24 cellular contexts compared by ENCODE assay signal in genomic region chrX:26522501-26522900, GRCh38.
DNase-seq lines count a peak whose midpoint lies in the region; ATAC-seq and TF ChIP-seq lines count a peak whose summit lies in the region.
"Had no signal": no experiment of that assay in that cellular context is flagged by ENCODE, and none has a peak within 500 bp of the region (broad histone marks: within the 10 kb centered on the region; RNA-seq: fewer than 3 reads in every experiment).

No MANE protein-coding gene starts in this region.

- H3K36me3 Mint-ChIP-seq in Caco-2 (ENCODE audit: insufficient read depth, unreplicated experiment) (peaks cover 6% of the 10 kb centered on the region), endodermal cell (ENCODE audit: low read depth) (peaks cover 11% of the 10 kb centered on the region)
- H3K36me3 Mint-ChIP-seq: CD8-positive, alpha-beta T cell had no signal

- H3K27ac ChIP-seq in HUES6 (ENCODE audit: low read depth, low read length) (peak overlapping the region; percentile 80; the same call in 1 of the 2 replicates), endodermal cell (ENCODE audit: low read depth, low read length) (no peak overlapping the region)
- H3K27ac ChIP-seq: 22Rv1, C4-2B, GM23248, HL-60, RWPE1 had no signal

- no peaks in the 10 kb centered on the region for H3K36me3 ChIP-seq in Caco-2 (ENCODE audit: control insufficient read depth, insufficient read depth, low read length)
- peaks cover 5% of the 10 kb centered on the region; the same call in 1 of the 2 replicates for H3K36me3 ChIP-seq in HUES6 (ENCODE audit: control insufficient read depth, insufficient read depth, low read length)
- no peaks in the 10 kb centered on the region for H3K36me3 ChIP-seq in endodermal cell (ENCODE audit: control insufficient read depth, insufficient read depth, low read length)
- H3K36me3 ChIP-seq: MG63 had no signal

- H3K27me3 Mint-ChIP-seq in Caco-2 (ENCODE audit: insufficient read depth, unreplicated experiment): no peaks in the 10 kb centered on the region
- no peaks in the 10 kb centered on the region for H3K27me3 Mint-ChIP-seq in endodermal cell (ENCODE audit: insufficient read depth)
- H3K27me3 Mint-ChIP-seq: B cell had no signal

- CTCF ChIA-PET in Caco-2 (lab: Charles Lee): no interaction called here

- no peak for ATAC-seq in HG02763 (IDR thresholded peaks at IDR 0.05; ENCODE audit: unreplicated experiment)
- ATAC-seq: CD8-positive, alpha-beta T cell; Panc1 had no signal

- peaks cover 11% of the 10 kb centered on the region for H3K4me1 Mint-ChIP-seq in Caco-2 (ENCODE audit: low read depth, unreplicated experiment)
- peaks cover 26% of the 10 kb centered on the region for H3K4me1 Mint-ChIP-seq in endodermal cell
- H3K4me1 Mint-ChIP-seq: B cell had no signal

- BruUV-seq in Caco-2 (replicated peaks; lab: Mats Ljungman, UMichigan): no TSS peak

- H3K4me1 ChIP-seq in Caco-2 (peaks cover 21% of the 10 kb centered on the region), HUES6 (ENCODE audit: control insufficient read depth, insufficient read depth, low read length) (peaks cover 12% of the 10 kb centered on the region; the same call in 1 of the 2 replicates), endodermal cell (ENCODE audit: control insufficient read depth, insufficient read depth, low read length) (no peaks in the 10 kb centered on the region)

- no peak overlapping the region for H3K9ac ChIP-seq in HUES6 (ENCODE audit: low read length)
- no peak overlapping the region for H3K9ac ChIP-seq in endodermal cell (ENCODE audit: extremely low read depth, low read length, poor library complexity, severe bottlenecking)
- H3K9ac ChIP-seq: GM23248 had no signal

- intact Hi-C loops in Caco-2 (cut with micrococcal nuclease; ENCODE audit: unreplicated experiment): loop anchor here (10.0 kb wide), 1 partner anchor 48 kb away; no protein-coding TSS in a partner anchor

- no peak overlapping the region for H3K4me3 ChIP-seq in Caco-2 (ENCODE audit: low read depth, low read length)
- H3K4me3 ChIP-seq in HUES6 (ENCODE audit: low read depth, low read length): no peak overlapping the region
- H3K4me3 ChIP-seq in endodermal cell (ENCODE audit: low read length): no peak overlapping the region
- H3K4me3 ChIP-seq: GM23248, MG63 had no signal

- TF ChIP-seq CTCF in Caco-2 (IDR thresholded peaks at IDR 0.05; ENCODE audit: insufficient read depth in 1 of 2, low read depth in 1 of 2, low read length in 1 of 2, severe bottlenecking in 1 of 2, unreplicated experiment in 1 of 2): no peak
- TF ChIP-seq CTCF in endodermal cell (conservative IDR thresholded peaks at IDR 0.05): no peak

- DNase-seq in Caco-2: no peak
- no peak for DNase-seq in endodermal cell
- DNase-seq in iPS-NIHi7 (ENCODE audit: extremely low spot score): peak; percentile 10
- DNase-seq in NCI-H1092 (lab: John Stamatoyannopoulos, UW): no peak
- DNase-seq in NCI-H510A (lab: John Stamatoyannopoulos, UW): no peak
- DNase-seq: CD8-positive, alpha-beta T cell; DMS153; DND-41; GM23248; HCEC 1CT; KBM-7; MG63; NCI-H2029; NCI-H2227 treated with DMSO at 0.1 percent for 48 hours; NCI-H69; SHP77 treated with DMSO at 0.1 percent for 48 hours had no signal

- no peaks in the 10 kb centered on the region for H3K9me3 ChIP-seq in Caco-2
- peaks cover 19% of the 10 kb centered on the region; the same call in 1 of the 2 replicates for H3K9me3 ChIP-seq in HUES6 (ENCODE audit: control insufficient read depth, insufficient read depth, low read depth, low read length)
- peaks cover 7% of the 10 kb centered on the region for H3K9me3 ChIP-seq in endodermal cell (ENCODE audit: control insufficient read depth, low read length)
- H3K9me3 ChIP-seq: MG63 had no signal

- 0% methylated on average over 1 of the region's 2 CpGs; no CpG with 5 or more reads in 1 of the 2 experiments for whole genome bisulfite sequencing in endodermal cell (ENCODE audit: insufficient coverage in 1 of 2, insufficient read length in 1 of 2), 2 experiments

- H3K27ac Mint-ChIP-seq in Caco-2 (ENCODE audit: unreplicated experiment): peak overlapping the region; percentile 53
- H3K27ac Mint-ChIP-seq in endodermal cell: peak overlapping the region; percentile 67
- H3K27ac Mint-ChIP-seq: B cell; CD8-positive, alpha-beta T cell had no signal

- POLR2A ChIA-PET in Caco-2 (lab: Charles Lee): no interaction called here

- H3K9me3 Mint-ChIP-seq in Caco-2 (ENCODE audit: unreplicated experiment): no peaks in the 10 kb centered on the region
- H3K9me3 Mint-ChIP-seq in endodermal cell: peaks cover 37% of the 10 kb centered on the region

- H3K27me3 ChIP-seq in Caco-2 (replicated peaks; ENCODE audit: control insufficient read depth, insufficient read depth, low read length) (no peaks in the 10 kb centered on the region), HUES6 (ENCODE audit: control insufficient read depth, insufficient read depth, low read length) (no peaks in the 10 kb centered on the region), endodermal cell (ENCODE audit: control insufficient read depth, insufficient read depth, low read length, poor library complexity, severe bottlenecking) (no peaks in the 10 kb centered on the region)
- H3K27me3 ChIP-seq: MG63 had no signal

- H3K4me3 Mint-ChIP-seq in Caco-2 (ENCODE audit: unreplicated experiment) (no peak overlapping the region), endodermal cell (no peak overlapping the region)
- H3K4me3 Mint-ChIP-seq: B cell; CD8-positive, alpha-beta T cell had no signal
